Comparison of ENCODE assay signal across 1 cellular context in genomic region chr1:24914226-24915069, GRCh38.
TF ChIP-seq lines count a peak whose summit lies in the region.

No MANE protein-coding gene starts in this region.

TF ChIP-seq in HepG2, 621 proteins besides CTCF, POLR2A, EP300 and RAD21 (continued from another document and continues in another):
- no peak for TF ChIP-seq ZNF800 (CRISPR knock-in tag; IDR thresholded peaks at IDR 0.05)
- TF ChIP-seq RELA (CRISPR knock-in tag; IDR thresholded peaks at IDR 0.05) = no peak
- no peak for TF ChIP-seq IKZF4 (CRISPR knock-in tag; IDR thresholded peaks at IDR 0.05; ENCODE audit: borderline replicate concordance, low read depth, not compliant biosample characterization)
- TF ChIP-seq CREBL2 (CRISPR knock-in tag; IDR thresholded peaks at IDR 0.05; ENCODE audit: borderline replicate concordance) = no peak
- TF ChIP-seq SMARCC2 (IDR thresholded peaks at IDR 0.05) = no peak
- TF ChIP-seq NCOA5 (CRISPR knock-in tag; IDR thresholded peaks at IDR 0.05) = no peak
- TF ChIP-seq ZNF260 (CRISPR knock-in tag; IDR thresholded peaks at IDR 0.05; ENCODE audit: borderline replicate concordance, low read depth) = no peak
- TF ChIP-seq UBTF (CRISPR knock-in tag; IDR thresholded peaks at IDR 0.05) = peak; percentile 61; the same call in 1 of the 2 replicates
- TF ChIP-seq CSRNP1 (CRISPR knock-in tag; IDR thresholded peaks at IDR 0.05) = no peak
- TF ChIP-seq ZSCAN20 (CRISPR knock-in tag; IDR thresholded peaks at IDR 0.05; ENCODE audit: borderline replicate concordance) = no peak
- peak; percentile 75; the same call in 1 of the 2 replicates for TF ChIP-seq ZNF292 (CRISPR knock-in tag; IDR thresholded peaks at IDR 0.05; ENCODE audit: borderline replicate concordance, low read depth)
- no peak for TF ChIP-seq ZMYM4 (CRISPR knock-in tag; IDR thresholded peaks at IDR 0.05)
- no peak for TF ChIP-seq AKNA (CRISPR knock-in tag; IDR thresholded peaks at IDR 0.05; ENCODE audit: borderline replicate concordance)
- TF ChIP-seq PHB2 (IDR thresholded peaks at IDR 0.05; ENCODE audit: partially characterized antibody) = no peak
- TF ChIP-seq MZF1 (CRISPR knock-in tag; IDR thresholded peaks at IDR 0.05; ENCODE audit: borderline replicate concordance) = no peak
- TF ChIP-seq ZNF124 (CRISPR knock-in tag; IDR thresholded peaks at IDR 0.05) = no peak
- no peak for TF ChIP-seq NR0B2 (CRISPR knock-in tag; IDR thresholded peaks at IDR 0.05)
- TF ChIP-seq ZMYM3 (CRISPR knock-in tag; IDR thresholded peaks at IDR 0.05) = peak; percentile 41; the same call in 1 of the 2 replicates
- TF ChIP-seq SAP130 (CRISPR knock-in tag; IDR thresholded peaks at IDR 0.05; ENCODE audit: low read depth) = peak; percentile 46; the same call in 1 of the 2 replicates
- TF ChIP-seq GABPA (IDR thresholded peaks at IDR 0.05; ENCODE audit: low read depth, low read length) = no peak
- no peak for TF ChIP-seq GABPA (CRISPR knock-in tag; IDR thresholded peaks at IDR 0.05; ENCODE audit: low read depth)
- no peak for TF ChIP-seq TCF7L2 (IDR thresholded peaks at IDR 0.05; ENCODE audit: low read depth, low read length)
- no peak for TF ChIP-seq ZNF30 (CRISPR knock-in tag; IDR thresholded peaks at IDR 0.05)
- no peak for TF ChIP-seq POLR2AphosphoS2 (IDR thresholded peaks at IDR 0.05; ENCODE audit: low read depth, low read length)
- no peak for TF ChIP-seq DDIT3 (CRISPR knock-in tag; IDR thresholded peaks at IDR 0.05)
- TF ChIP-seq ZNF713 (CRISPR knock-in tag; IDR thresholded peaks at IDR 0.05) = no peak
- TF ChIP-seq ZNF333 (CRISPR knock-in tag; IDR thresholded peaks at IDR 0.05; ENCODE audit: borderline replicate concordance) = no peak
- no peak for TF ChIP-seq EEA1 (CRISPR knock-in tag; IDR thresholded peaks at IDR 0.05; ENCODE audit: borderline replicate concordance)
- TF ChIP-seq MED13 (CRISPR knock-in tag; IDR thresholded peaks at IDR 0.05) = no peak
- TF ChIP-seq ZBTB21 (CRISPR knock-in tag; IDR thresholded peaks at IDR 0.05) = no peak
- no peak; the same call in 1 of the 2 replicates for TF ChIP-seq KDM2A (CRISPR knock-in tag; IDR thresholded peaks at IDR 0.05; ENCODE audit: borderline replicate concordance, low read depth)
- no peak for TF ChIP-seq THAP11 (CRISPR knock-in tag; IDR thresholded peaks at IDR 0.05)
- no peak for TF ChIP-seq ZFP62 (CRISPR knock-in tag; IDR thresholded peaks at IDR 0.05)
- TF ChIP-seq MAFF (IDR thresholded peaks at IDR 0.05; ENCODE audit: low read depth, low read length) = no peak
- TF ChIP-seq ZNF296 (CRISPR knock-in tag; conservative IDR thresholded peaks at IDR 0.05) = no peak
- TF ChIP-seq KAT2B (IDR thresholded peaks at IDR 0.05; ENCODE audit: borderline replicate concordance, low read depth, low read length) = no peak
- TF ChIP-seq ZNF614 (CRISPR knock-in tag; IDR thresholded peaks at IDR 0.05; ENCODE audit: borderline replicate concordance) = no peak
- TF ChIP-seq KIAA2018 (CRISPR knock-in tag; IDR thresholded peaks at IDR 0.05; ENCODE audit: borderline replicate concordance) = no peak
- TF ChIP-seq ZBTB44 (CRISPR knock-in tag; IDR thresholded peaks at IDR 0.05) = no peak
